8 cellular contexts compared by ENCODE assay signal in the genomic region with DNA sequence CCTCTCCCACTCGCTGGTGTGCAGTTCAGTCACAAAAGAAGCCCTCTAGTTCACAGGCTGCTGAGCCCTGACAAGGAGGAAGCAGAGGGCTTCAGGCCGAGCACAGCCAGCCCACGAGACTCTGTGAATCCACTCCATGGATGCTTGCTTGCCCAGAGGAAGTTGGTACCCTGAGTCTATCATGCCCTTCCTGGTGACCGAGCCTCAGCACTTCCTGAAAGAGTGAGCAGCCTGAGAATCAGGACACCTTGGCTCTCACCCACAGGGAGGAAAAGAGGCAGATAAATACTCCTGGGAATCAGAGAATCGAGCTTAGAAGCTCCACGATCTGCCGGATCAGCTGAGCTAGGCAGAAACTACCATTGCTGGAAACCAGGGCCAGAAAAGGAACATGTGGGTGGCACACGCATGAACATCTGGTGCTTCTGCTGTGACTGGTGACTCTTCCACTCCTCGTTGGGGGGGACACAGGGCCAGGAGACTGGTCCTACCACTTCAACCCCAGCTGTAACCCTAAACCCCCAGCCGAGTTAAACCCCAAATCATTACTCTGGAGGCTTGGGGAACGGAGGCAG.
A peak's percentile ranks its signal among the peaks of the same experiment; 100 is the strongest.
DNase-seq lines count a peak whose midpoint lies in the region; ATAC-seq, FAIRE-seq and TF ChIP-seq lines count a peak whose summit lies in the region.

No MANE protein-coding gene starts in this region.

- ATAC-seq in HG03439 (IDR thresholded peaks at IDR 0.05; ENCODE audit: unreplicated experiment): peak; percentile 11
- peak; percentile 13 to 42 (median 32) for ATAC-seq in pancreas
- no peak for ATAC-seq in HG03378 (IDR thresholded peaks at IDR 0.05; ENCODE audit: unreplicated experiment)
- ATAC-seq in activated CD4-positive, CD25-positive, alpha-beta regulatory T cell treated with anti-CD3 and anti-CD28 coated beads, Interleukin-2, amount 50 U/mL, for 24 hours: no peak

- H3K27ac ChIP-seq in pancreas: no peak overlapping the region

- FAIRE-seq in pancreas (lab: Jason Lieb, UNC): no peak

- no peaks in the 10 kb centered on the region for H3K4me1 ChIP-seq in pancreas

- peak overlapping the region; percentile 2 for H3K4me3 ChIP-seq in GM12865 (ENCODE audit: low read depth, low read length)
- peak overlapping the region; percentile 52 for H3K4me3 ChIP-seq in epithelial cell of proximal tubule (ENCODE audit: low read depth, low read length)
- H3K4me3 ChIP-seq in pancreas: peak overlapping the region in 1 of 4 donors; percentile 14

- H3K9me3 ChIP-seq in pancreas: no peaks in the 10 kb centered on the region

- intact Hi-C loops in pancreas (cut with DNase I): loop anchor here in 2 of 3 donors (10.0 kb wide), 2 partner anchors 358 to 552 kb away; no protein-coding TSS in a partner anchor

- H3K36me3 ChIP-seq in pancreas: no peaks in the 10 kb centered on the region

- DNase-seq in GM12865 (ENCODE audit: low read depth) (no peak), epithelial cell of proximal tubule (ENCODE audit: low read depth) (no peak), pancreas (no peak), ecto neural progenitor cell (ENCODE audit: low spot score) (no peak), NAMALWA (ENCODE audit: low spot score) (no peak)

- H3K27me3 ChIP-seq in pancreas: peaks cover 0 to 17% (median 3%) of the 10 kb centered on the region in 4 donors

- WGBS in pancreas, 2 donors: 33 to 42% methylated on average over 11 of the region's 11 CpGs

- TF ChIP-seq CTCF in GM12865 (IDR thresholded peaks at IDR 0.05; ENCODE audit: insufficient read depth, low read depth, low read length, missing control alignments) (no peak), epithelial cell of proximal tubule (conservative IDR thresholded peaks at IDR 0.05; ENCODE audit: low read depth, low read length) (no peak), pancreas (IDR thresholded peaks at IDR 0.05) (no peak)

Comparison
In these comparisons a context has a peak if more than half of its experiments do, and no peak if none do; other contexts are left out.
1. ATAC-seq: peak in HG03439 (single experiment) and pancreas (4 of 4); none in HG03378 (single experiment) and activated CD4-positive, CD25-positive, alpha-beta regulatory T cell treated with anti-CD3 and anti-CD28 coated beads, Interleukin-2, amount 50 U/mL, for 24 hours (0 of 2).